Comparison of ENCODE assay signal across 25 cellular contexts in genomic region chr3:81558106-81558505, GRCh38.
"Had no signal": no experiment of that assay in that cellular context is flagged by ENCODE, and none has a peak within 500 bp of the region (broad histone marks: within the 10 kb centered on the region; RNA-seq: fewer than 3 reads in every experiment).

No MANE protein-coding gene starts in this region.

- H3K9me3 ChIP-seq: left ventricle myocardium inferior, mucosa of descending colon, ovary, right atrium auricular region, stomach, testis, thyroid gland, transverse colon, upper lobe of left lung, vagina had no signal

- H3K27me3 ChIP-seq: ovary, right atrium auricular region, stomach, testis, thyroid gland, transverse colon, upper lobe of left lung, vagina had no signal

- ATAC-seq: mucosa of descending colon; naive thymus-derived CD4-positive, alpha-beta T cell; natural killer cell treated with Interleukin-12 subunit alpha and Interleukin-12 subunit beta and Interleukin-15 and Interleukin-18, amount 100 ng/mL, for 72 hours; sciatic nerve; stimulated activated naive B cell treated with anti-CD40 and anti-IgM and Interleukin-4, amounts not matched to agents 10 μg/mL and 1 μg/mL and 100 μg/mL, for 72 hours; stimulated activated naive CD8-positive, alpha-beta T cell treated with anti-CD3 and anti-CD28 coated beads, Interleukin-15, Interleukin-2, amounts not matched to agents 100 U/mL and 50 U/mL, for 24 hours had no signal

- H3K36me3 ChIP-seq: ovary, right atrium auricular region, thyroid gland, transverse colon, upper lobe of left lung, vagina had no signal

- FAIRE-seq: islet of Langerhans had no signal

- DNase-seq: hypothalamus; immature natural killer cell; left ventricle myocardium inferior; midbrain; mucosa of descending colon; naive thymus-derived CD4-positive, alpha-beta T cell; ovary; stimulated activated CD4-positive, alpha-beta T cell treated with anti-CD3 and anti-CD28 coated beads, Interleukin-12 subunit alpha, Interleukin-12 subunit beta, amount 100 ng/mL, for 4 hours; stimulated activated CD4-positive, alpha-beta T cell treated with anti-CD3 and anti-CD28 coated beads, Interleukin-15, amount 100 ng/mL, for 24 hours; stimulated activated CD4-positive, alpha-beta T cell treated with anti-CD3 and anti-CD28 coated beads, Interleukin-2, amount 100 ng/mL, for 24 hours; stimulated activated CD4-positive, alpha-beta T cell treated with anti-CD3 and anti-CD28 coated beads, Interleukin-4, amount 100 ng/mL, for 1 hour; stimulated activated naive B cell treated with anti-CD40 and anti-IgM and Interleukin-4, amounts not matched to agents 10 μg/mL and 1 μg/mL and 100 μg/mL, for 72 hours; stimulated activated naive CD8-positive, alpha-beta T cell treated with anti-CD3 and anti-CD28 coated beads, Interleukin-15, Interleukin-2, amounts not matched to agents 100 U/mL and 50 U/mL, for 24 hours; stomach; testis; thyroid gland; transverse colon; upper lobe of left lung had no signal

- H3K4me3 ChIP-seq: left ventricle myocardium inferior, lung, mucosa of descending colon, ovary, right atrium auricular region, skin epidermis, stomach, testis, thyroid gland, transverse colon, upper lobe of left lung, vagina had no signal

- H3K27ac ChIP-seq: left ventricle myocardium inferior, ovary, right atrium auricular region, skin epidermis, stomach, testis, thyroid gland, transverse colon, upper lobe of left lung, vagina had no signal

- H3K4me1 ChIP-seq: testis, thyroid gland, transverse colon, vagina had no signal
